ENCODE assay signal across 22 cellular contexts in the genomic region with DNA sequence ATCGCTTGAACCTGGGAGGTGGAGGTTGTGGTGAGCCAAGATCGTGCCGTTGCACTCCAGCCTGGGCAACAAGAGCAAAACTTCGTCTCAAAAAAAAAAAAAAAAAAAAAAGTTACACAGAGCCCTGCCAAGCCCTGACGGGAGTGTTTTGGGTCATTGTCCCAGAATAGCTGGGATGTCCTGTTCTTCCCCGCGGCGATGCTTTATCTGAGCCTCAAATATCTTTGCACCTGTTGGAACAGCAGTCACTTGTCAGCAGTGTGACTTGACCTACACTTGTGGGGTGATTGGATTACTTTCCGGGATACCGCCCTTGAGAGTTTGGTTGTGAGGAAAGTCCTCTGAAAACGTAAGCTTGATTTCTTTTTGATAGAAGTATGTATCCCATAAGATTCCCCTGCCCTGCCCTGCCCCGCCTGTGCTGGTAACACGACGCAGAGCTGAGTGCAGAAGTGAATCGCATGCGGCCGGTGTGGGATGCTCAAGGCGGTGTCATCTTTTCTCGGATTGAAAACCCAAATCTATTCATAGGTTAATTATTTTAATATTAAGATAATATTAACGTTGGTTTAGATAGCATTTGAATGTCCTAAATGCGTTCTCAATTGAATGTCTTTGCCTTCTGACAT. TPM values are rescaled to one million over a fixed set of nuclear protein-coding genes. Genes with fewer than 3 reads are reported as not detected.
DNase-seq lines count a peak whose midpoint lies in the region; ATAC-seq and TF ChIP-seq lines count a peak whose summit lies in the region.
"Had no signal": no experiment of that assay in that cellular context is flagged by ENCODE, and none has a peak within 500 bp of the region (broad histone marks: within the 10 kb centered on the region; RNA-seq: fewer than 3 reads in every experiment).

No MANE protein-coding gene starts in this region.

- H3K27ac Mint-ChIP-seq in activated T-helper 1 cell treated with anti-CD3 and anti-CD28 coated beads, Interleukin-12 subunit alpha, Interleukin-12 subunit beta, Interleukin-2, Interleukin-4 antibody, amounts not matched to agents 30 ng/mL and 10 ng/mL and 1 ng/mL, durations not matched to agents 14 hours and 24 hours and 36 hours: no peak overlapping the region
- no peak overlapping the region for H3K27ac Mint-ChIP-seq in activated naive CD4-positive, alpha-beta T cell treated with anti-CD3 and anti-CD28 coated beads, Interleukin-2, amount 50 U/mL, for 72 hours

- no peaks in the 10 kb centered on the region for H3K9me3 Mint-ChIP-seq in activated T-helper 1 cell treated with anti-CD3 and anti-CD28 coated beads, Interleukin-12 subunit alpha, Interleukin-12 subunit beta, Interleukin-2, Interleukin-4 antibody, amounts not matched to agents 30 ng/mL and 10 ng/mL and 1 ng/mL, durations not matched to agents 14 hours and 24 hours and 36 hours
- no peaks in the 10 kb centered on the region for H3K9me3 Mint-ChIP-seq in activated naive CD4-positive, alpha-beta T cell treated with anti-CD3 and anti-CD28 coated beads, Interleukin-2, amount 50 U/mL, for 72 hours

- TF ChIP-seq POLR2A in heart left ventricle (IDR thresholded peaks at IDR 0.05): no peak

- peaks cover 7% of the 10 kb centered on the region for H3K4me1 Mint-ChIP-seq in activated T-helper 1 cell treated with anti-CD3 and anti-CD28 coated beads, Interleukin-12 subunit alpha, Interleukin-12 subunit beta, Interleukin-2, Interleukin-4 antibody, amounts not matched to agents 30 ng/mL and 10 ng/mL and 1 ng/mL, durations not matched to agents 14 hours and 24 hours and 36 hours (ENCODE audit: low read depth)

- H3K4me3 ChIP-seq in heart left ventricle (peak overlapping the region in 2 of 12 donors; percentile 30), psoas muscle (peak overlapping the region; percentile 60)
- H3K4me3 ChIP-seq: Peyer's patch had no signal

- H3K36me3 Mint-ChIP-seq in activated T-helper 1 cell treated with anti-CD3 and anti-CD28 coated beads, Interleukin-12 subunit alpha, Interleukin-12 subunit beta, Interleukin-2, Interleukin-4 antibody, amounts not matched to agents 30 ng/mL and 10 ng/mL and 1 ng/mL, durations not matched to agents 14 hours and 24 hours and 36 hours (ENCODE audit: low read depth): peaks cover 32% of the 10 kb centered on the region
- peaks cover 18 to 25% of the 10 kb centered on the region in 2 donors for H3K36me3 Mint-ChIP-seq in activated naive CD4-positive, alpha-beta T cell treated with anti-CD3 and anti-CD28 coated beads, Interleukin-2, amount 50 U/mL, for 72 hours

- peaks cover 0 to 41% (median 0%) of the 10 kb centered on the region in 9 donors for H3K36me3 ChIP-seq in heart left ventricle
- peaks cover 2 to 27% of the 10 kb centered on the region in 2 donors for H3K36me3 ChIP-seq in psoas muscle (ENCODE audit: insufficient read depth in 1 of 2, low read depth in 1 of 2)

- 61 to 70% (median 68%) methylated on average over 21 of the region's 21 CpGs for WGBS in heart left ventricle, 4 donors
- WGBS in psoas muscle, 3 donors: 20 to 40% (median 30%) methylated on average over 18 to 21 of the region's 21 CpGs

- ATAC-seq in heart left ventricle (peak; percentile 79 to 93 (median 88)), left lobe of liver (peak; percentile 66), psoas muscle (peak; percentile 70 to 83 (median 74))
- ATAC-seq in activated naive CD4-positive, alpha-beta T cell treated with anti-CD3 and anti-CD28 coated beads, Interleukin-2, amount 50 U/mL, for 72 hours: no peak
- ATAC-seq: HCT116 had no signal

- no peaks in the 10 kb centered on the region for H3K27me3 Mint-ChIP-seq in activated T-helper 1 cell treated with anti-CD3 and anti-CD28 coated beads, Interleukin-12 subunit alpha, Interleukin-12 subunit beta, Interleukin-2, Interleukin-4 antibody, amounts not matched to agents 30 ng/mL and 10 ng/mL and 1 ng/mL, durations not matched to agents 14 hours and 24 hours and 36 hours (ENCODE audit: insufficient read depth)

- H3K4me1 ChIP-seq in heart left ventricle: peaks cover 0 to 12% (median 1%) of the 10 kb centered on the region in 12 donors
- H3K4me1 ChIP-seq in psoas muscle: peaks cover 45% of the 10 kb centered on the region
- H3K4me1 ChIP-seq: Peyer's patch had no signal

- TF ChIP-seq CTCF in heart left ventricle (IDR thresholded peaks at IDR 0.05) (no peak), psoas muscle (IDR thresholded peaks at IDR 0.05) (no peak)

- H3K27ac ChIP-seq in heart left ventricle (peak overlapping the region in 11 of 12 donors; percentile 37 to 83 (median 61)), psoas muscle (peak overlapping the region; percentile 96)
- H3K27ac ChIP-seq: Peyer's patch had no signal

- DNase-seq in LHCN-M2 (ENCODE audit: low read depth) (peak; percentile 52), heart left ventricle (peak in 2 of 5 donors; percentile 33 to 79), left lobe of liver (ENCODE audit: low spot score) (no peak), psoas muscle (peak in 1 of 2 donors; percentile 85), epidermal melanocyte (ENCODE audit: insufficient read length, low spot score) (no peak), DMS153 (lab: John Stamatoyannopoulos, UW) (no peak)
- DNase-seq in activated T-helper 1 cell treated with anti-CD3 and anti-CD28 coated beads, Interleukin-12 subunit alpha, Interleukin-12 subunit beta, Interleukin-2, Interleukin-4 antibody, amounts not matched to agents 30 ng/mL and 10 ng/mL and 1 ng/mL, durations not matched to agents 14 hours and 24 hours and 36 hours (ENCODE audit: low spot score): no peak
- DNase-seq in activated naive CD4-positive, alpha-beta T cell treated with anti-CD3 and anti-CD28 coated beads, Interleukin-2, amount 50 U/mL, for 72 hours (ENCODE audit: low spot score in 2 of 2): no peak
- DNase-seq: AML-193, C1 segment of cervical spinal cord, DMS53, EL, GF-D8, GOT3, KG1, NCI-H1092 treated with DMSO at 0.1 percent for 48 hours, NCI-H1436 treated with DMSO at 0.1 percent for 48 hours, NCI-H2029 treated with DMSO at 0.1 percent for 48 hours, NCI-H524 treated with DMSO at 0.1 percent for 48 hours, NCI-H82, Peyer's patch had no signal

- H3K9me3 ChIP-seq in heart left ventricle (no peaks in the 10 kb centered on the region), psoas muscle (no peaks in the 10 kb centered on the region)
- H3K9me3 ChIP-seq: Peyer's patch had no signal

- H3K4me3 Mint-ChIP-seq in activated T-helper 1 cell treated with anti-CD3 and anti-CD28 coated beads, Interleukin-12 subunit alpha, Interleukin-12 subunit beta, Interleukin-2, Interleukin-4 antibody, amounts not matched to agents 30 ng/mL and 10 ng/mL and 1 ng/mL, durations not matched to agents 14 hours and 24 hours and 36 hours: no peak overlapping the region

- no peaks in the 10 kb centered on the region for H3K27me3 ChIP-seq in heart left ventricle
- no peaks in the 10 kb centered on the region for H3K27me3 ChIP-seq in psoas muscle (ENCODE audit: insufficient read depth in 3 of 3, low read length in 2 of 3)
- H3K27me3 ChIP-seq: Peyer's patch had no signal

- intact Hi-C loops in heart left ventricle (cut with DNase I) (loop anchor here in 1 of 10 donors (5.0 kb wide), 1 partner anchor 52 kb away; no protein-coding TSS in a partner anchor), psoas muscle (cut with DNase I) (no loop called here)
- intact Hi-C loops in activated T-helper 1 cell treated with anti-CD3 and anti-CD28 coated beads, Interleukin-12 subunit alpha, Interleukin-12 subunit beta, Interleukin-2, Interleukin-4 antibody, amounts not matched to agents 30 ng/mL and 10 ng/mL and 1 ng/mL, durations not matched to agents 14 hours and 24 hours and 36 hours (cut with micrococcal nuclease): no loop called here

RNA-seq across cellular contexts. Expression of a gene that starts 50.9 kb away (rescaled TPM):
- total RNA-seq in LHCN-M2 (2014; rRNA removed) (35.8 and 40.8 TPM in 2 replicates), heart left ventricle (10 to 100 TPM; 23.0 to 73.0 (median 36.7) TPM), left lobe of liver (13.2 TPM), psoas muscle (100 to 1,000 TPM in 3 of 4 donors, 10 to 100 TPM in 1; 99.4 to 642 (median 295) TPM)
- 10.0 TPM for polyA plus RNA-seq in LHCN-M2 (2012)
- polyA plus RNA-seq in heart left ventricle (10 to 100 TPM; 17.0 to 40.7 TPM), psoas muscle (100 to 1,000 TPM; 118 to 294 (median 248) TPM)
- total RNA-seq in activated T-helper 1 cell treated with anti-CD3 and anti-CD28 coated beads, Interleukin-12 subunit alpha, Interleukin-12 subunit beta, Interleukin-2, Interleukin-4 antibody, amounts not matched to agents 30 ng/mL and 10 ng/mL and 1 ng/mL, durations not matched to agents 14 hours and 24 hours and 36 hours: 58.4 and 59.7 TPM in 2 replicates
- total RNA-seq in activated naive CD4-positive, alpha-beta T cell treated with anti-CD3 and anti-CD28 coated beads, Interleukin-2, amount 50 U/mL, for 72 hours: 10 to 100 TPM; 52.8 to 63.4 TPM

RNA-seq across cellular contexts. Expression of a gene that starts 51.2 kb away (rescaled TPM):
- total RNA-seq in LHCN-M2 (2014; rRNA removed): 17.2 and 19.3 TPM in 2 replicates
- polyA plus RNA-seq in LHCN-M2 (2012): 4.2 TPM
- 1 to 10 TPM in 6 of 9 donors, under 1 TPM in 3; 0.72 to 4.0 (median 1.3) TPM for total RNA-seq in heart left ventricle
- polyA plus RNA-seq in heart left ventricle: 1 to 10 TPM in 1 of 2 donors, under 1 TPM in 1; 0.64 to 1.8 TPM
- total RNA-seq in left lobe of liver: 2.1 TPM
- 1 to 10 TPM in 3 of 4 donors, under 1 TPM in 1; 0.49 to 3.0 (median 1.1) TPM for total RNA-seq in psoas muscle
- polyA plus RNA-seq in psoas muscle: 1 to 10 TPM in 1 of 3 donors, under 1 TPM in 2; 0.38 to 2.3 (median 0.47) TPM
- 26.7 and 26.9 TPM in 2 replicates for total RNA-seq in activated T-helper 1 cell treated with anti-CD3 and anti-CD28 coated beads, Interleukin-12 subunit alpha, Interleukin-12 subunit beta, Interleukin-2, Interleukin-4 antibody, amounts not matched to agents 30 ng/mL and 10 ng/mL and 1 ng/mL, durations not matched to agents 14 hours and 24 hours and 36 hours
- 10 to 100 TPM; 20.7 to 36.0 TPM for total RNA-seq in activated naive CD4-positive, alpha-beta T cell treated with anti-CD3 and anti-CD28 coated beads, Interleukin-2, amount 50 U/mL, for 72 hours

Comparison
In these comparisons a context has a peak if more than half of its experiments do, and no peak if none do; other contexts are left out.
1. ATAC-seq: peak in heart left ventricle (4 of 4), left lobe of liver (single experiment) and psoas muscle (4 of 4); none in activated naive CD4-positive, alpha-beta T cell treated with anti-CD3 and anti-CD28 coated beads, Interleukin-2, amount 50 U/mL, for 72 hours (0 of 2).